8 cellular contexts compared by ENCODE assay signal in genomic region chr19:2977001-2977685, GRCh38. TPM values are rescaled to one million over a fixed set of nuclear protein-coding genes. Genes with fewer than 3 reads are reported as not detected.
DNase-seq lines count a peak whose midpoint lies in the region; ATAC-seq, FAIRE-seq and TF ChIP-seq lines count a peak whose summit lies in the region.

Gene TLE6 (plus strand): TSS chr19:2977564. CDS start chr19:2978234, 670 bp downstream.

- TF ChIP-seq CTCF in GM12864 (IDR thresholded peaks at IDR 0.05; ENCODE audit: low read depth, low read length, missing control alignments) (no peak), pancreas (IDR thresholded peaks at IDR 0.05) (no peak), tibial artery (IDR thresholded peaks at IDR 0.05) (no peak)

- H3K4me3 ChIP-seq in GM12864 (ENCODE audit: low read depth, low read length): peak within 1 kb of the TSS; percentile 49
- H3K4me3 ChIP-seq in pancreas: peak within 1 kb of the TSS; percentile 11 to 60 (median 30)
- H3K4me3 ChIP-seq in tibial artery: peak within 1 kb of the TSS; percentile 43 to 57

- no peaks in the 10 kb centered on the region for H3K9me3 Mint-ChIP-seq in activated naive CD8-positive, alpha-beta T cell (ENCODE audit: low read depth)

- H3K27me3 Mint-ChIP-seq in activated naive CD8-positive, alpha-beta T cell: no peaks in the 10 kb centered on the region

- no peaks in the 10 kb centered on the region for H3K36me3 ChIP-seq in pancreas
- no peaks in the 10 kb centered on the region for H3K36me3 ChIP-seq in tibial artery

- DNase-seq in GM12864 (ENCODE audit: low read depth): peak; percentile 88
- DNase-seq in NCI-H1105 (lab: John Stamatoyannopoulos, UW): peak; percentile 97
- DNase-seq in Right ventricle myocardium superior: peak; percentile 98
- DNase-seq in pancreas: peak; percentile 98 to 100 (median 99)
- peak; percentile 93 to 96 for DNase-seq in tibial artery

- H3K27me3 ChIP-seq in pancreas (no peaks in the 10 kb centered on the region), tibial artery (peaks cover 0 to 25% of the 10 kb centered on the region in 2 donors)

- peak within 1 kb of the TSS; percentile 94 for H3K4me3 Mint-ChIP-seq in activated naive CD8-positive, alpha-beta T cell

- H3K9me3 ChIP-seq in pancreas: no peaks in the 10 kb centered on the region
- H3K9me3 ChIP-seq in tibial artery: no peaks in the 10 kb centered on the region

- intact Hi-C loops in Right ventricle myocardium superior (cut with DNase I) (no loop called here), pancreas (cut with DNase I) (no loop called here), tibial artery (cut with DNase I; ENCODE audit: low total_unique reads) (no loop called here)

- peaks cover 17% of the 10 kb centered on the region for H3K4me1 Mint-ChIP-seq in activated naive CD8-positive, alpha-beta T cell (ENCODE audit: low read depth)

- WGBS in pancreas, 2 donors: 0 to 1% methylated on average over 44 to 50 of the region's 50 CpGs

- H3K27ac ChIP-seq in pancreas (peak within 1 kb of the TSS in 3 of 4 donors; percentile 9 to 57 (median 31)), tibial artery (peak within 1 kb of the TSS in 1 of 2 donors; percentile 8)

- peak within 1 kb of the TSS; percentile 91 for H3K27ac Mint-ChIP-seq in activated naive CD8-positive, alpha-beta T cell

- ATAC-seq in HG02642 (IDR thresholded peaks at IDR 0.05; ENCODE audit: poor library complexity, unreplicated experiment) (peak; percentile 97), SK-N-SH treated with all-trans-retinoic acid at 6 μM for 48 hours (peak; percentile 95), Right ventricle myocardium superior (ENCODE audit: poor library complexity) (peak; percentile 94), pancreas (peak; percentile 93 to 96 (median 96))

- no peaks in the 10 kb centered on the region for H3K36me3 Mint-ChIP-seq in activated naive CD8-positive, alpha-beta T cell

- H3K4me1 ChIP-seq in pancreas (peaks cover 13 to 15% (median 13%) of the 10 kb centered on the region in 3 donors), tibial artery (peaks cover 6 to 55% (median 38%) of the 10 kb centered on the region in 4 donors)

- no peak for FAIRE-seq in pancreas (lab: Jason Lieb, UNC)

TF ChIP-seq in SK-N-SH treated with all-trans-retinoic acid at 6 μM for 48 hours, 23 proteins besides CTCF, POLR2A, EP300 and RAD21:
- TF ChIP-seq ESRRG (CRISPR knock-in tag; IDR thresholded peaks at IDR 0.05): no peak
- no peak for TF ChIP-seq ZNF70 (CRISPR knock-in tag; IDR thresholded peaks at IDR 0.05)
- TF ChIP-seq ARNTL (CRISPR knock-in tag; IDR thresholded peaks at IDR 0.05; ENCODE audit: borderline replicate concordance, low read depth): peak; percentile 31; the same call in 1 of the 2 replicates

RNA-seq across cellular contexts. Expression of gene TLE6, which starts in this region (rescaled TPM):
- total RNA-seq in Right ventricle myocardium superior (0.70 TPM), pancreas (1 to 10 TPM in 4 of 6 donors, under 1 TPM in 2; 0.97 to 1.6 (median 1.1) TPM)
- 1 to 10 TPM; 6.7 to 8.5 TPM for polyA plus RNA-seq in pancreas

Comparison
In these comparisons a context has a peak if more than half of its experiments do, and no peak if none do; other contexts are left out.
1. Peak in DNase-seq and ATAC-seq in Right ventricle myocardium superior; RNA of the gene not detected or under 1 TPM.